11 cellular contexts compared by ENCODE assay signal in genomic region chr7:142758312-142758711, GRCh38. TPM values are rescaled to one million over a fixed set of nuclear protein-coding genes. Genes with fewer than 3 reads are reported as not detected.
"Had no signal": no experiment of that assay in that cellular context is flagged by ENCODE, and none has a peak within 500 bp of the region (broad histone marks: within the 10 kb centered on the region; RNA-seq: fewer than 3 reads in every experiment).

No MANE protein-coding gene starts in this region.

RNA-seq across cellular contexts. Expression of gene PRSS1, which starts 9.0 kb away (rescaled TPM):
- total RNA-seq: OCI-LY7, PC-3, Peyer's patch, Right ventricle myocardium inferior, Right ventricle myocardium superior, RPMI7951, SJCRH30, SJSA1, SK-MEL-5 had no signal
- polyA plus RNA-seq: SK-N-SH had no signal

RNA-seq across cellular contexts. Expression of gene PRSS2, which starts 12.5 kb away (rescaled TPM):
- total RNA-seq: PC-9, Right ventricle myocardium inferior, Right ventricle myocardium superior, RPMI7951, SJCRH30, SJSA1, SK-MEL-5 had no signal
- polyA plus RNA-seq: SK-N-SH had no signal
